ENCODE assay signal across 1 cellular context in genomic region chrX:101407748-101408529, GRCh38.
TF ChIP-seq lines count a peak whose summit lies in the region.

Gene GLA (minus strand): TSS chrX:101407925. CDS start chrX:101407903, 22 bp downstream.
Gene HNRNPH2 (plus strand): TSS chrX:101408222. CDS start chrX:101411989, 3,767 bp downstream.

TF ChIP-seq in K562, 482 proteins besides CTCF, POLR2A, EP300 and RAD21 (continued from another document):
- peak in 1 of 2 experiments; percentile 53; a peak in 1 of 4 replicates for TF ChIP-seq UBTF (IDR thresholded peaks at IDR 0.05; ENCODE audit: borderline replicate concordance in 1 of 2, low read depth in 2 of 2, low read length in 2 of 2)
- peak; percentile 90 for TF ChIP-seq FOS (IDR thresholded peaks at IDR 0.05; ENCODE audit: extremely low read depth, insufficient read length)
- peak; percentile 59; the same call in 1 of the 2 replicates for TF ChIP-seq TAF7 (tag; IDR thresholded peaks at IDR 0.05)
- TF ChIP-seq FOXJ2 (tag; IDR thresholded peaks at IDR 0.05): peak; percentile 77; the same call in 1 of the 2 replicates
- no peak for TF ChIP-seq ILK (tag; IDR thresholded peaks at IDR 0.05; ENCODE audit: borderline replicate concordance, low read depth)
- TF ChIP-seq ZBED1 (IDR thresholded peaks at IDR 0.05): no peak
- TF ChIP-seq FOXA1 (IDR thresholded peaks at IDR 0.05; ENCODE audit: borderline replicate concordance): no peak
- no peak for TF ChIP-seq ESRRB (CRISPR knock-in tag; IDR thresholded peaks at IDR 0.05; ENCODE audit: borderline replicate concordance)
- peak; percentile 42; the same call in 1 of the 2 replicates for TF ChIP-seq TEAD4 (IDR thresholded peaks at IDR 0.05; ENCODE audit: low read length)
- no peak for TF ChIP-seq TEAD4 (CRISPR knock-in tag; IDR thresholded peaks at IDR 0.05; ENCODE audit: borderline replicate concordance)
- TF ChIP-seq TEAD2 (tag; IDR thresholded peaks at IDR 0.05): no peak
- TF ChIP-seq PHTF2 (CRISPR knock-in tag; IDR thresholded peaks at IDR 0.05): no peak
- TF ChIP-seq SMARCC2 (IDR thresholded peaks at IDR 0.05; ENCODE audit: low read depth): no peak
- peak; percentile 98 for TF ChIP-seq C11orf30 (IDR thresholded peaks at IDR 0.05; ENCODE audit: low read depth)
- TF ChIP-seq HIVEP1 (CRISPR knock-in tag; IDR thresholded peaks at IDR 0.05): peak; percentile 25; the same call in 1 of the 2 replicates
- TF ChIP-seq TCF7L2 (IDR thresholded peaks at IDR 0.05; ENCODE audit: low read depth, low read length): no peak
- peak; percentile 84 for TF ChIP-seq DIDO1 (tag; IDR thresholded peaks at IDR 0.05; ENCODE audit: low read depth)
- TF ChIP-seq HMBOX1 (IDR thresholded peaks at IDR 0.05): 0 out of 2 replicates have a peak, but pooled peaks have one; percentile 33
- TF ChIP-seq ZBTB40 (IDR thresholded peaks at IDR 0.05): 0 out of 2 replicates have a peak, but pooled peaks have one; percentile 30
- no peak for TF ChIP-seq ZBTB40 (CRISPR knock-in tag; IDR thresholded peaks at IDR 0.05)
TF ChIP-seq in K562: peak in this region for 137.
